In genomic region chr1:26344147-26344920, GRCh38 we compare ENCODE assay signal across 2 cellular contexts.
TF ChIP-seq lines count a peak whose summit lies in the region.

No MANE protein-coding gene starts in this region.

TF ChIP-seq in HCT116, 20 proteins besides CTCF, POLR2A, EP300 and RAD21:
- TF ChIP-seq SP1 (IDR thresholded peaks at IDR 0.05; ENCODE audit: low read depth) (no peak), SRF (IDR thresholded peaks at IDR 0.05; ENCODE audit: low read depth) (no peak), MAX (IDR thresholded peaks at IDR 0.05) (no peak), JUND (IDR thresholded peaks at IDR 0.05) (no peak), EGR1 (IDR thresholded peaks at IDR 0.05; ENCODE audit: low read depth) (no peak), ZFX (IDR thresholded peaks at IDR 0.05) (no peak), ELF1 (IDR thresholded peaks at IDR 0.05; ENCODE audit: borderline replicate concordance, low read depth) (no peak), CBX3 (IDR thresholded peaks at IDR 0.05; ENCODE audit: low read depth) (no peak), SIN3A (IDR thresholded peaks at IDR 0.05; ENCODE audit: low read depth) (no peak), ZBTB33 (IDR thresholded peaks at IDR 0.05; ENCODE audit: extremely low read depth, insufficient replicate concordance, low read length) (no peak)

TF ChIP-seq in K562, 482 proteins besides CTCF, POLR2A, EP300 and RAD21:
- TF ChIP-seq ZNF384 (IDR thresholded peaks at IDR 0.05; ENCODE audit: low read depth, low read length) (no peak), BMI1 (IDR thresholded peaks at IDR 0.05; ENCODE audit: low read length) (no peak), GTF2A2 (tag; IDR thresholded peaks at IDR 0.05) (no peak)
